In the genomic region with DNA sequence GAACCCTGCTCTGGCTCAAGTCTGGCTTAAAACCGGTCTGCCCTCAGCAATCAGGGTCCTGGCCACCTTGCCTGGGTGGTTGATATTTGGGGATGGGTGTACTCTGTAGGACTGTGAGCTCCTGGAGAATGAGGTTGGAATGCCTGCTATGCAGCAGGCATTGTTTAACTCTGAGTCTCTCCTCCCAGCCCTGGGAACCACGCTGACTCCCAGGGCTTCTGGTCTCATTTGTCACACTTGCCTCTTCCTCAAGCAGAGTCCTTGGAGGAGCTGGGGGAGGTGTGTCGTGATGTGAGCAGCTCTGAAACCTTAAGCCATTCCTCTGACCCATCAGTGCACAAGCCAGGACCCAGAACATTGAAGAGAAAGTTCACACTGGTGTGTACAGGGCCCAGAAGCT, we compare ENCODE assay signal across 11 cellular contexts.
DNase-seq lines count a peak whose midpoint lies in the region; ATAC-seq and TF ChIP-seq lines count a peak whose summit lies in the region.
"Had no signal": no experiment of that assay in that cellular context is flagged by ENCODE, and none has a peak within 500 bp of the region (broad histone marks: within the 10 kb centered on the region; RNA-seq: fewer than 3 reads in every experiment).

No MANE protein-coding gene starts in this region.

- WGBS in gastroesophageal sphincter (ENCODE audit: low coverage in 1 of 2), 2 donors = 80% methylated on average over 1 of the region's 3 CpGs; no CpG with 5 or more reads in 1 of the 2 donors
- WGBS in suprapubic skin = 55% methylated on average over 2 of the region's 3 CpGs

- POLR2A ChIA-PET in activated CD8-positive, alpha-beta T cell treated with anti-CD3 and anti-CD28 coated beads, Interleukin-2, amount 10 ng/mL, durations not matched to agents 7 days and 5 days (lab: Charles Lee) = no interaction called here

- H3K27me3 ChIP-seq in HAP-1 (ENCODE audit: low read depth) (peaks cover 26% of the 10 kb centered on the region), adipocyte (replicated peaks; ENCODE audit: control insufficient read depth, insufficient read depth, low read length) (no peaks in the 10 kb centered on the region), gastroesophageal sphincter (no peaks in the 10 kb centered on the region), suprapubic skin (no peaks in the 10 kb centered on the region)

- H3K4me3 ChIP-seq in HAP-1 (no peak overlapping the region), adipocyte (ENCODE audit: low read length) (no peak overlapping the region), gastroesophageal sphincter (no peak overlapping the region), suprapubic skin (no peak overlapping the region)
- H3K4me3 ChIP-seq: heart right ventricle, psoas muscle had no signal

- H3K9ac ChIP-seq in adipocyte (ENCODE audit: low read length) = peak overlapping the region; percentile 14

- H3K4me1 ChIP-seq in HAP-1 (peaks cover 14% of the 10 kb centered on the region), adipocyte (ENCODE audit: control insufficient read depth, insufficient read depth, low read length) (peaks cover 49% of the 10 kb centered on the region), gastroesophageal sphincter (peaks cover 0 to 30% (median 8%) of the 10 kb centered on the region in 3 donors), suprapubic skin (peaks cover 11% of the 10 kb centered on the region)
- H3K4me1 ChIP-seq: heart right ventricle, psoas muscle had no signal

- H3K4me3 Mint-ChIP-seq in activated CD8-positive, alpha-beta T cell treated with anti-CD3 and anti-CD28 coated beads, Interleukin-2, amount 10 ng/mL, durations not matched to agents 7 days and 5 days = no peak overlapping the region
- H3K4me3 Mint-ChIP-seq: activated naive CD4-positive, alpha-beta T cell treated with anti-CD3 and anti-CD28 coated beads for 36 hours had no signal

- no peaks in the 10 kb centered on the region for H3K36me3 Mint-ChIP-seq in activated CD8-positive, alpha-beta T cell treated with anti-CD3 and anti-CD28 coated beads, Interleukin-2, amount 10 ng/mL, durations not matched to agents 7 days and 5 days (ENCODE audit: low read depth)

- TF ChIP-seq CTCF in gastroesophageal sphincter (IDR thresholded peaks at IDR 0.05) (no peak), suprapubic skin (IDR thresholded peaks at IDR 0.05) (no peak)

- H3K27me3 Mint-ChIP-seq in activated CD8-positive, alpha-beta T cell treated with anti-CD3 and anti-CD28 coated beads, Interleukin-2, amount 10 ng/mL, durations not matched to agents 7 days and 5 days (ENCODE audit: low read depth) = no peaks in the 10 kb centered on the region

- TF ChIP-seq POLR2A in gastroesophageal sphincter (IDR thresholded peaks at IDR 0.05) = no peak
- no peak for TF ChIP-seq POLR2A in suprapubic skin (IDR thresholded peaks at IDR 0.05)

- TF ChIP-seq EP300 in gastroesophageal sphincter (IDR thresholded peaks at IDR 0.05) = no peak
- TF ChIP-seq EP300 in suprapubic skin (IDR thresholded peaks at IDR 0.05) = no peak

- DNase-seq in HAP-1 (ENCODE audit: low spot score in 2 of 2) (peak; percentile 29 to 45), adipocyte (ENCODE audit: low read depth) (peak; percentile 79), suprapubic skin (ENCODE audit: low spot score in 2 of 2) (no peak), DMS79 (lab: John Stamatoyannopoulos, UW) (no peak)
- DNase-seq in activated CD8-positive, alpha-beta T cell treated with anti-CD3 and anti-CD28 coated beads, Interleukin-2, amount 10 ng/mL, durations not matched to agents 7 days and 5 days = no peak
- no peak for DNase-seq in central memory CD4-positive, alpha-beta T cell
- DNase-seq: activated naive CD4-positive, alpha-beta T cell treated with anti-CD3 and anti-CD28 coated beads for 36 hours; heart right ventricle; psoas muscle had no signal

- no peaks in the 10 kb centered on the region for H3K9me3 ChIP-seq in HAP-1
- no peaks in the 10 kb centered on the region for H3K9me3 ChIP-seq in adipocyte (ENCODE audit: control insufficient read depth, low read length)
- peaks cover 0 to 15% (median 0%) of the 10 kb centered on the region in 3 donors for H3K9me3 ChIP-seq in gastroesophageal sphincter
- no peaks in the 10 kb centered on the region for H3K9me3 ChIP-seq in suprapubic skin
- H3K9me3 ChIP-seq: psoas muscle had no signal

- ATAC-seq in gastroesophageal sphincter (peak; percentile 59), HG03280 (IDR thresholded peaks at IDR 0.05; ENCODE audit: unreplicated experiment) (no peak)
- no peak for ATAC-seq in activated CD8-positive, alpha-beta T cell treated with anti-CD3 and anti-CD28 coated beads, Interleukin-2, amount 10 ng/mL, durations not matched to agents 7 days and 5 days
- ATAC-seq: heart right ventricle, psoas muscle had no signal

- H3K27ac Mint-ChIP-seq in activated CD8-positive, alpha-beta T cell treated with anti-CD3 and anti-CD28 coated beads, Interleukin-2, amount 10 ng/mL, durations not matched to agents 7 days and 5 days = no peak overlapping the region
- H3K27ac Mint-ChIP-seq: activated naive CD4-positive, alpha-beta T cell treated with anti-CD3 and anti-CD28 coated beads for 36 hours had no signal

- in situ Hi-C loops in HAP-1 (cut with MboI; ENCODE audit: low sequenced_read_pairs) = no loop called here

- H3K4me1 Mint-ChIP-seq in activated CD8-positive, alpha-beta T cell treated with anti-CD3 and anti-CD28 coated beads, Interleukin-2, amount 10 ng/mL, durations not matched to agents 7 days and 5 days (ENCODE audit: low read depth) = no peaks in the 10 kb centered on the region

- CTCF ChIA-PET in activated CD8-positive, alpha-beta T cell treated with anti-CD3 and anti-CD28 coated beads, Interleukin-2, amount 10 ng/mL, durations not matched to agents 7 days and 5 days (lab: Charles Lee) = no interaction called here

- peak overlapping the region in 1 of 4 donors; percentile 49 for H3K27ac ChIP-seq in gastroesophageal sphincter
- peak overlapping the region; percentile 64 for H3K27ac ChIP-seq in suprapubic skin
- H3K27ac ChIP-seq: heart right ventricle, psoas muscle had no signal

- no peaks in the 10 kb centered on the region for H3K9me3 Mint-ChIP-seq in activated CD8-positive, alpha-beta T cell treated with anti-CD3 and anti-CD28 coated beads, Interleukin-2, amount 10 ng/mL, durations not matched to agents 7 days and 5 days (ENCODE audit: insufficient read depth)

- H3K36me3 ChIP-seq in HAP-1 (replicated peaks) = no peaks in the 10 kb centered on the region
- H3K36me3 ChIP-seq in adipocyte (ENCODE audit: control insufficient read depth, insufficient read depth, low read length, severe bottlenecking) = no peaks in the 10 kb centered on the region
- no peaks in the 10 kb centered on the region for H3K36me3 ChIP-seq in gastroesophageal sphincter
- H3K36me3 ChIP-seq in suprapubic skin = no peaks in the 10 kb centered on the region
- H3K36me3 ChIP-seq: heart right ventricle had no signal

Comparison
In these comparisons a context has a peak if more than half of its experiments do, and no peak if none do; other contexts are left out.
1. DNase-seq: peak in HAP-1 (2 of 2) and adipocyte (single experiment); none in suprapubic skin (0 of 2), activated CD8-positive, alpha-beta T cell treated with anti-CD3 and anti-CD28 coated beads, Interleukin-2, amount 10 ng/mL, durations not matched to agents 7 days and 5 days (single experiment), DMS79 (single experiment) and central memory CD4-positive, alpha-beta T cell (single experiment).